17 cellular contexts compared by ENCODE assay signal in genomic region chr5:79143684-79144379, GRCh38. TPM values are rescaled to one million over a fixed set of nuclear protein-coding genes. Genes with fewer than 3 reads are reported as not detected.
A peak's percentile ranks its signal among the peaks of the same experiment; 100 is the strongest.
DNase-seq lines count a peak whose midpoint lies in the region; TF ChIP-seq lines count a peak whose summit lies in the region.
"Had no signal": no experiment of that assay in that cellular context is flagged by ENCODE, and none has a peak within 500 bp of the region (broad histone marks: within the 10 kb centered on the region; RNA-seq: fewer than 3 reads in every experiment).

No MANE protein-coding gene starts in this region.

- peak overlapping the region; percentile 69 for H3K27ac ChIP-seq in mammary epithelial cell (ENCODE audit: insufficient read depth, low read depth, low read length)
- H3K27ac ChIP-seq: BLaER1 treated with 17β-estradiol and CSF1 and Interleukin-3, amounts not matched to agents 10 nM and 100 nM had no signal

- no peaks in the 10 kb centered on the region for H3K36me3 ChIP-seq in mammary epithelial cell (ENCODE audit: insufficient read depth, low read length)
- H3K36me3 ChIP-seq: BLaER1 treated with 17β-estradiol and CSF1 and Interleukin-3, amounts not matched to agents 10 nM and 100 nM had no signal

- TF ChIP-seq CTCF in mammary epithelial cell (conservative IDR thresholded peaks at IDR 0.05 in 1 of 2, IDR thresholded peaks at IDR 0.05 in 1 of 2; ENCODE audit: extremely low read depth in 1 of 2, insufficient read depth in 1 of 2, low read depth in 1 of 2, low read length in 2 of 2), result no peak

- dilution Hi-C loops in mammary epithelial cell (cut with HindIII; ENCODE audit: low sequenced_read_pairs), result no loop called here

- WGBS in mammary epithelial cell (ENCODE audit: low coverage, missing lambda C conversion rate), result 69% methylated on average over 6 of the region's 6 CpGs

- H4K20me1 ChIP-seq in mammary epithelial cell (ENCODE audit: insufficient read depth, low read length), result no peaks in the 10 kb centered on the region
- H4K20me1 ChIP-seq: BLaER1 treated with 17β-estradiol and CSF1 and Interleukin-3, amounts not matched to agents 10 nM and 100 nM had no signal

- no peaks in the 10 kb centered on the region for H3K9me3 ChIP-seq in mammary epithelial cell (replicated peaks; ENCODE audit: insufficient read depth, low read length)

- H3K9ac ChIP-seq in mammary epithelial cell (ENCODE audit: insufficient read depth, low read length), result peak overlapping the region; percentile 44
- H3K9ac ChIP-seq: BLaER1 treated with 17β-estradiol and CSF1 and Interleukin-3, amounts not matched to agents 10 nM and 100 nM had no signal

- H3K27me3 ChIP-seq in mammary epithelial cell (ENCODE audit: insufficient read depth, low read length), result no peaks in the 10 kb centered on the region
- H3K27me3 ChIP-seq: BLaER1 treated with 17β-estradiol and CSF1 and Interleukin-3, amounts not matched to agents 10 nM and 100 nM had no signal

- DNase-seq in Daoy (ENCODE audit: low read depth) (peak; percentile 70), M059J (ENCODE audit: low read depth) (peak; percentile 63), mammary epithelial cell (peak; percentile 78), kidney tubule cell (ENCODE audit: low spot score) (peak; percentile 99), NCI-H2227 (lab: John Stamatoyannopoulos, UW; ENCODE audit: unreplicated experiment) (no peak), NCI-H748 (lab: John Stamatoyannopoulos, UW; ENCODE audit: unreplicated experiment) (no peak)
- no peak for DNase-seq in activated CD8-positive, alpha-beta memory T cell treated with anti-CD3 and anti-CD28 coated beads, Interleukin-2, amount 50 U/mL, for 48 hours
- no peak for DNase-seq in stimulated activated CD4-positive, alpha-beta T cell treated with anti-CD3 and anti-CD28 coated beads, Interleukin-1b, Interleukin-23, amount 100 ng/mL, for 48 hours
- DNase-seq: activated CD4-positive, alpha-beta T cell treated with anti-CD3 and anti-CD28 coated beads for 36 hours; activated T-cell treated with anti-CD3 and anti-CD28 coated beads, Interleukin-2, amount 50 U/mL, for 72 hours; NCI-H1105 treated with DMSO at 0.1 percent for 48 hours; NCI-H524; stimulated activated CD4-positive, alpha-beta T cell treated with anti-CD3 and anti-CD28 coated beads, Interleukin-4, amount 100 ng/mL, for 24 hours; stimulated activated naive CD4-positive, alpha-beta T cell had no signal

- no peaks in the 10 kb centered on the region for H3K79me2 ChIP-seq in mammary epithelial cell (ENCODE audit: insufficient read depth, low read length)

- intact Hi-C loops in mammary epithelial cell (cut with micrococcal nuclease), result no loop called here

- in situ Hi-C loops in mammary epithelial cell (cut with MboI; ENCODE audit: low sequenced_read_pairs in 2 of 2), result no loop called here

- CTCF ChIA-PET in mammary epithelial cell (lab: Charles Lee; ENCODE audit: low non-redundant PET), result interaction anchor here (0.5 kb wide), 1 partner anchor 31 kb away, joined by 6 read pairs; no protein-coding TSS in a partner anchor

- peak overlapping the region; percentile 57 for H3K4me2 ChIP-seq in mammary epithelial cell (ENCODE audit: insufficient read depth, low read depth, low read length)
- H3K4me2 ChIP-seq: BLaER1 treated with 17β-estradiol and CSF1 and Interleukin-3, amounts not matched to agents 10 nM and 100 nM had no signal

- no peak overlapping the region for H3K4me3 ChIP-seq in mammary epithelial cell (replicated peaks in 1 of 3; ENCODE audit: insufficient read depth in 1 of 3, low read depth in 2 of 3, low read length in 3 of 3)
- H3K4me3 ChIP-seq: BLaER1 treated with 17β-estradiol and CSF1 and Interleukin-3, amounts not matched to agents 10 nM and 100 nM had no signal

- no TSS peak for BruUV-seq in mammary epithelial cell (replicated peaks; lab: Mats Ljungman, UMichigan)

- H3K4me1 ChIP-seq in mammary epithelial cell (ENCODE audit: insufficient read depth, low read length), result peaks cover 16% of the 10 kb centered on the region

- H2AFZ ChIP-seq in mammary epithelial cell (ENCODE audit: low read depth, low read length), result peak overlapping the region; percentile 57

RNA-seq across cellular contexts. Expression of gene BHMT, which starts 32.2 kb away (rescaled TPM):
- not detected in 2 replicates for total RNA-seq in Daoy (2014; rRNA removed; shearing (Covaris generic))
- not detected in 2 replicates for total RNA-seq in M059J (2014; rRNA removed; shearing (Covaris generic))
- total RNA-seq in mammary epithelial cell, result not detected
- not detected for polyA plus RNA-seq in mammary epithelial cell
- not detected for polyA minus RNA-seq in mammary epithelial cell
- total RNA-seq: activated CD4-positive, alpha-beta T cell treated with anti-CD3 and anti-CD28 coated beads for 36 hours; activated T-cell treated with anti-CD3 and anti-CD28 coated beads, Interleukin-2, amount 50 U/mL, for 72 hours; HT-29; mononuclear cell had no signal

Comparison
In these comparisons a context has a peak if more than half of its experiments do, and no peak if none do; other contexts are left out.
1. DNase-seq: peak in Daoy (single experiment), M059J (single experiment), mammary epithelial cell (single experiment) and kidney tubule cell (single experiment); none in activated CD8-positive, alpha-beta memory T cell treated with anti-CD3 and anti-CD28 coated beads, Interleukin-2, amount 50 U/mL, for 48 hours (single experiment), stimulated activated CD4-positive, alpha-beta T cell treated with anti-CD3 and anti-CD28 coated beads, Interleukin-1b, Interleukin-23, amount 100 ng/mL, for 48 hours (single experiment), NCI-H2227 (single experiment) and NCI-H748 (single experiment).